1 cellular context compared by ENCODE assay signal in genomic region chr7:47454961-47455871, GRCh38.
TF ChIP-seq lines count a peak whose summit lies in the region.

No MANE protein-coding gene starts in this region.

TF ChIP-seq in IMR-90, 13 proteins besides CTCF, POLR2A, EP300 and RAD21:
- TF ChIP-seq ELK1 (IDR thresholded peaks at IDR 0.05; ENCODE audit: borderline replicate concordance, low read depth, low read length) (no peak), BHLHE40 (IDR thresholded peaks at IDR 0.05; ENCODE audit: low read depth, low read length) (no peak)
